In genomic region chr17:49616086-49616485, GRCh38 we compare ENCODE assay signal across 12 cellular contexts. TPM values are rescaled to one million over a fixed set of nuclear protein-coding genes. Genes with fewer than 3 reads are reported as not detected.
DNase-seq lines count a peak whose midpoint lies in the region; ATAC-seq and TF ChIP-seq lines count a peak whose summit lies in the region.
"Had no signal": no experiment of that assay in that cellular context is flagged by ENCODE, and none has a peak within 500 bp of the region (broad histone marks: within the 10 kb centered on the region; RNA-seq: fewer than 3 reads in every experiment).

No MANE protein-coding gene starts in this region.

- H3K9ac ChIP-seq in colonic mucosa (ENCODE audit: low read depth in 2 of 2, low read length in 2 of 2) = no peak overlapping the region

- POLR2A ChIA-PET in activated CD8-positive, alpha-beta T cell treated with anti-CD3 and anti-CD28 coated beads for 36 hours (lab: Charles Lee) = interaction anchor here (1.2 kb wide), 1 partner anchor 31 kb away, joined by 3 read pairs; no protein-coding TSS in a partner anchor

- H3K27me3 ChIP-seq in colonic mucosa (no peaks in the 10 kb centered on the region), muscle layer of duodenum (ENCODE audit: low read depth, low read length) (no peaks in the 10 kb centered on the region)

- H3K27ac ChIP-seq in colonic mucosa = peak overlapping the region; percentile 18
- H3K27ac ChIP-seq in muscle layer of duodenum (ENCODE audit: low read length) = peak overlapping the region; percentile 12

- TF ChIP-seq CTCF in HFFc6 (IDR thresholded peaks at IDR 0.05) (peak; percentile 59), colonic mucosa (IDR thresholded peaks at IDR 0.05) (no peak)
- no peak for TF ChIP-seq CTCF in activated CD8-positive, alpha-beta T cell treated with anti-CD3 and anti-CD28 coated beads for 36 hours (IDR thresholded peaks at IDR 0.05)

- H3K36me3 Mint-ChIP-seq in HFFc6 (ENCODE audit: low read depth) = peaks cover 35% of the 10 kb centered on the region
- peaks cover 28% of the 10 kb centered on the region for H3K36me3 Mint-ChIP-seq in activated CD8-positive, alpha-beta T cell treated with anti-CD3 and anti-CD28 coated beads for 36 hours (ENCODE audit: low read depth)

- peaks cover 53% of the 10 kb centered on the region for H3K4me1 Mint-ChIP-seq in HFFc6 (ENCODE audit: low read depth)
- H3K4me1 Mint-ChIP-seq in activated CD8-positive, alpha-beta T cell treated with anti-CD3 and anti-CD28 coated beads for 36 hours (ENCODE audit: low read depth) = peaks cover 29% of the 10 kb centered on the region

- H3K4me3 ChIP-seq in colonic mucosa = no peak overlapping the region
- no peak overlapping the region for H3K4me3 ChIP-seq in muscle layer of duodenum (ENCODE audit: low read depth in 1 of 2, low read length in 2 of 2)

- peak; percentile 14 for DNase-seq in AG08396 (ENCODE audit: low spot score)
- DNase-seq in HFFc6 = no peak
- DNase-seq in colonic mucosa = no peak
- no peak for DNase-seq in A172 (ENCODE audit: low spot score)
- no peak for DNase-seq in NCI-H2227 treated with DMSO at 0.1 percent for 48 hours (lab: John Stamatoyannopoulos, UW)
- DNase-seq in activated CD8-positive, alpha-beta T cell treated with anti-CD3 and anti-CD28 coated beads for 36 hours = no peak
- no peak for DNase-seq in middle frontal gyrus (ENCODE audit: extremely low spot score, low spot score)
- DNase-seq: activated naive CD4-positive, alpha-beta T cell treated with Interleukin-2 at 50 U/mL for 16 hours; DMS79; stimulated activated CD4-positive, alpha-beta T cell treated with anti-CD3 and anti-CD28 coated beads, Interleukin-15, amount 100 ng/mL, for 24 hours had no signal

- peak overlapping the region; percentile 27; the same call in 1 of the 2 replicates for H3K27ac Mint-ChIP-seq in HFFc6
- H3K27ac Mint-ChIP-seq in activated CD8-positive, alpha-beta T cell treated with anti-CD3 and anti-CD28 coated beads for 36 hours = no peak overlapping the region

- no peaks in the 10 kb centered on the region for H3K9me3 ChIP-seq in colonic mucosa
- no peaks in the 10 kb centered on the region for H3K9me3 ChIP-seq in muscle layer of duodenum (ENCODE audit: control insufficient read depth in 1 of 2, low read length in 2 of 2)

- no peak for ATAC-seq in activated CD8-positive, alpha-beta T cell treated with anti-CD3 and anti-CD28 coated beads for 36 hours
- ATAC-seq: left colon had no signal

- H3K4me3 Mint-ChIP-seq in HFFc6 = no peak overlapping the region
- H3K4me3 Mint-ChIP-seq in activated CD8-positive, alpha-beta T cell treated with anti-CD3 and anti-CD28 coated beads for 36 hours = no peak overlapping the region

- peaks cover 11% of the 10 kb centered on the region for H3K36me3 ChIP-seq in colonic mucosa
- peaks cover 35 to 48% of the 10 kb centered on the region in 2 donors for H3K36me3 ChIP-seq in muscle layer of duodenum (ENCODE audit: control insufficient read depth in 1 of 2, insufficient read depth in 2 of 2, low read length in 2 of 2)

- H3K4me1 ChIP-seq in colonic mucosa (no peaks in the 10 kb centered on the region), muscle layer of duodenum (ENCODE audit: control insufficient read depth in 1 of 2, insufficient read depth in 2 of 2, low read length in 2 of 2) (peaks cover 19 to 47% of the 10 kb centered on the region in 2 donors)

- CTCF ChIA-PET in activated CD8-positive, alpha-beta T cell treated with anti-CD3 and anti-CD28 coated beads for 36 hours (lab: Charles Lee) = interaction anchor here (1.2 to 1.5 kb wide), 2 partner anchors 14 to 79 kb away, joined by 5 read pairs; no protein-coding TSS in a partner anchor

- H3K27me3 Mint-ChIP-seq in HFFc6 (ENCODE audit: insufficient read depth) = 0 out of 2 replicates have a peak, but pooled peaks cover 1% of the 10 kb centered on the region
- H3K27me3 Mint-ChIP-seq in activated CD8-positive, alpha-beta T cell treated with anti-CD3 and anti-CD28 coated beads for 36 hours = no peaks in the 10 kb centered on the region

- intact Hi-C loops in colonic mucosa (cut with DNase I) = no loop called here
- intact Hi-C loops in activated CD8-positive, alpha-beta T cell treated with anti-CD3 and anti-CD28 coated beads for 36 hours (cut with micrococcal nuclease) = no loop called here

- no peaks in the 10 kb centered on the region for H3K9me3 Mint-ChIP-seq in HFFc6
- no peaks in the 10 kb centered on the region for H3K9me3 Mint-ChIP-seq in activated CD8-positive, alpha-beta T cell treated with anti-CD3 and anti-CD28 coated beads for 36 hours

RNA-seq across cellular contexts. Expression of gene NXPH3, which starts 40.4 kb away (rescaled TPM):
- total RNA-seq in HFFc6 (2021; fragmentation: NEBNext Ultra II Directional; extraction: Animal tissue kit (Norgen Biotek cat#: 25700)) = 1 to 10 TPM in 5 of 6 experiments, under 1 TPM in 1; 0.59 to 2.3 (median 1.5) TPM
- total RNA-seq in colonic mucosa = 1 to 10 TPM in 1 of 2 donors, under 1 TPM in 1; 0.42 to 2.1 TPM
- 0.12 and 0.24 TPM in 2 replicates for total RNA-seq in A172 (2014; rRNA removed; shearing (Covaris generic))
- under 1 TPM; 0.20 to 0.29 TPM for total RNA-seq in activated CD8-positive, alpha-beta T cell treated with anti-CD3 and anti-CD28 coated beads for 36 hours
